In genomic region chr4:83232087-83232486, GRCh38 we compare ENCODE assay signal across 16 cellular contexts. TPM values are rescaled to one million over a fixed set of nuclear protein-coding genes. Genes with fewer than 3 reads are reported as not detected.
A peak's percentile ranks its signal among the peaks of the same experiment; 100 is the strongest.
DNase-seq lines count a peak whose midpoint lies in the region; ATAC-seq, FAIRE-seq and TF ChIP-seq lines count a peak whose summit lies in the region.
"Had no signal": no experiment of that assay in that cellular context is flagged by ENCODE, and none has a peak within 500 bp of the region (broad histone marks: within the 10 kb centered on the region; RNA-seq: fewer than 3 reads in every experiment).

No MANE protein-coding gene starts in this region.

- no peak for TF ChIP-seq POLR2A in HepG2 (IDR thresholded peaks at IDR 0.05; ENCODE audit: insufficient read depth in 1 of 2, low read depth in 2 of 2, low read length in 2 of 2)
- TF ChIP-seq POLR2A in right lobe of liver (IDR thresholded peaks at IDR 0.05), result no peak

- H3K9me3 ChIP-seq in HepG2 (ENCODE audit: low read length) (no peaks in the 10 kb centered on the region), right lobe of liver (no peaks in the 10 kb centered on the region), OCI-LY3 (ENCODE audit: insufficient read depth, low read length) (no peaks in the 10 kb centered on the region), upper lobe of right lung (no peaks in the 10 kb centered on the region), psoas muscle (no peaks in the 10 kb centered on the region)
- H3K9me3 ChIP-seq: esophagus squamous epithelium, tibial artery had no signal

- no peak for TF ChIP-seq CTCF in HepG2 (CRISPR knock-in tag; IDR thresholded peaks at IDR 0.05)
- TF ChIP-seq CTCF in right lobe of liver (IDR thresholded peaks at IDR 0.05), result no peak
- TF ChIP-seq CTCF in OCI-LY3 (IDR thresholded peaks at IDR 0.05; ENCODE audit: low read depth, low read length), result no peak
- no peak for TF ChIP-seq CTCF in upper lobe of right lung (IDR thresholded peaks at IDR 0.05)
- no peak for TF ChIP-seq CTCF in psoas muscle (IDR thresholded peaks at IDR 0.05)

- H4K20me1 ChIP-seq in HepG2 (ENCODE audit: insufficient read depth, low read length) (no peaks in the 10 kb centered on the region), OCI-LY3 (ENCODE audit: insufficient read depth, low read length) (no peaks in the 10 kb centered on the region)

- H3K4me2 ChIP-seq in HepG2 (ENCODE audit: low read depth, low read length) (no peak overlapping the region), OCI-LY3 (ENCODE audit: low read length) (peak overlapping the region; percentile 59)

- intact Hi-C loops in HepG2 (cut with micrococcal nuclease; ENCODE audit: unreplicated experiment), result no loop called here
- intact Hi-C loops in right lobe of liver (cut with DNase I), result no loop called here
- intact Hi-C loops in upper lobe of right lung (cut with DNase I), result no loop called here
- intact Hi-C loops in psoas muscle (cut with DNase I), result no loop called here

- ATAC-seq in HepG2, result peak; percentile 31; the same call in 1 of the 3 replicates
- no peak for ATAC-seq in right lobe of liver
- ATAC-seq in effector memory CD8-positive, alpha-beta T cell (replicated peaks), result no peak
- peak; percentile 64 for ATAC-seq in upper lobe of right lung
- ATAC-seq in psoas muscle, result no peak
- ATAC-seq: Right ventricle myocardium inferior had no signal

- H3K79me2 ChIP-seq in HepG2 (ENCODE audit: insufficient read depth, low read length), result no peaks in the 10 kb centered on the region
- H3K79me2 ChIP-seq in OCI-LY3 (ENCODE audit: low read length), result no peaks in the 10 kb centered on the region

- H3K4me3 Mint-ChIP-seq in effector memory CD8-positive, alpha-beta T cell, result peak overlapping the region; percentile 39 to 41
- H3K4me3 Mint-ChIP-seq: dendritic cell treated with granulocyte-macrophage colony-stimulating factor and Interleukin-4, amounts not matched to agents 40 ng/mL and 50 ng/mL, for 4 days had no signal

- no TSS peak for BruUV-seq in HepG2 (replicated peaks; lab: Mats Ljungman, UMichigan)

- no peaks in the 10 kb centered on the region for H3K36me3 ChIP-seq in HepG2 (replicated peaks in 1 of 2; ENCODE audit: control insufficient read depth in 1 of 2, insufficient read depth in 2 of 2, low read length in 2 of 2)
- H3K36me3 ChIP-seq in right lobe of liver, result no peaks in the 10 kb centered on the region
- H3K36me3 ChIP-seq in OCI-LY3 (replicated peaks; ENCODE audit: low read depth, low read length), result no peaks in the 10 kb centered on the region
- no peaks in the 10 kb centered on the region for H3K36me3 ChIP-seq in upper lobe of right lung
- H3K36me3 ChIP-seq in psoas muscle (ENCODE audit: insufficient read depth in 1 of 2, low read depth in 1 of 2), result no peaks in the 10 kb centered on the region
- H3K36me3 ChIP-seq: esophagus squamous epithelium, tibial artery had no signal

- H3K9me3 Mint-ChIP-seq in effector memory CD8-positive, alpha-beta T cell, result no peaks in the 10 kb centered on the region
- H3K9me3 Mint-ChIP-seq: dendritic cell treated with granulocyte-macrophage colony-stimulating factor and Interleukin-4, amounts not matched to agents 40 ng/mL and 50 ng/mL, for 4 days had no signal

- peaks cover 27% of the 10 kb centered on the region for H3K4me1 ChIP-seq in HepG2 (ENCODE audit: insufficient read depth, low read length)
- no peaks in the 10 kb centered on the region for H3K4me1 ChIP-seq in right lobe of liver
- H3K4me1 ChIP-seq in OCI-LY3 (ENCODE audit: low read length), result peaks cover 42% of the 10 kb centered on the region
- H3K4me1 ChIP-seq in upper lobe of right lung, result no peaks in the 10 kb centered on the region
- no peaks in the 10 kb centered on the region for H3K4me1 ChIP-seq in psoas muscle
- H3K4me1 ChIP-seq: tibial artery had no signal

- H3K9ac ChIP-seq in HepG2 (ENCODE audit: insufficient read depth, low read depth, low read length) (no peak overlapping the region), OCI-LY3 (ENCODE audit: low read length) (no peak overlapping the region; the same call in 1 of the 2 replicates)

- CTCF ChIA-PET in HepG2 (lab: Yijun Ruan, JAX; ENCODE audit: low intra/inter-chr PET ratio, low total read pairs), result interaction anchor here (0.6 kb wide), 1 partner anchor 21 kb away, joined by 3 read pairs; no protein-coding TSS in a partner anchor

- peak overlapping the region; percentile 12 for H3K27ac ChIP-seq in HepG2 (ENCODE audit: extremely low read length, insufficient read depth, low read length)
- H3K27ac ChIP-seq in right lobe of liver, result no peak overlapping the region
- peak overlapping the region; percentile 9; the same call in 1 of the 2 replicates for H3K27ac ChIP-seq in OCI-LY3 (ENCODE audit: low read length)
- no peak overlapping the region for H3K27ac ChIP-seq in upper lobe of right lung
- no peak overlapping the region for H3K27ac ChIP-seq in psoas muscle
- H3K27ac ChIP-seq: esophagus squamous epithelium, tibial artery had no signal

- WGBS in HepG2 (ENCODE audit: low lambda C conversion rate), result 5% methylated on average over 1 of the region's 1 CpG
- 10% methylated on average over 1 of the region's 1 CpG for whole genome bisulfite sequencing in right lobe of liver (ENCODE audit: insufficient coverage, low coverage, low lambda C conversion rate, missing lambda C conversion rate)
- 74 to 81% (median 79%) methylated on average over 1 of the region's 1 CpG for WGBS in psoas muscle, 3 donors

- peak overlapping the region in 1 of 2 donors; percentile 38 for H3K27ac Mint-ChIP-seq in effector memory CD8-positive, alpha-beta T cell
- H3K27ac Mint-ChIP-seq: dendritic cell treated with granulocyte-macrophage colony-stimulating factor and Interleukin-4, amounts not matched to agents 40 ng/mL and 50 ng/mL, for 4 days had no signal

- H3K36me3 Mint-ChIP-seq in effector memory CD8-positive, alpha-beta T cell (ENCODE audit: insufficient read depth), result peaks cover 3% of the 10 kb centered on the region

- no peak for FAIRE-seq in HepG2 (lab: Jason Lieb, UNC)

- H3K27me3 Mint-ChIP-seq in effector memory CD8-positive, alpha-beta T cell, result no peaks in the 10 kb centered on the region

- POLR2A ChIA-PET in HepG2 (lab: Yijun Ruan, JAX), result no interaction called here

- in situ Hi-C loops in HepG2 (cut with HindIII; ENCODE audit: extremely low pct_ligation_motif_present, low pct_unique_long_range_greater_than_20kb), result no loop called here

- H2AFZ ChIP-seq in HepG2 (ENCODE audit: low read length) (no peak overlapping the region), OCI-LY3 (ENCODE audit: low read depth, low read length) (no peak overlapping the region)

- H3K27me3 ChIP-seq in HepG2 (ENCODE audit: control insufficient read depth in 1 of 2, insufficient read depth in 2 of 2, low read length in 2 of 2), result no peaks in the 10 kb centered on the region
- no peaks in the 10 kb centered on the region for H3K27me3 ChIP-seq in right lobe of liver
- H3K27me3 ChIP-seq in OCI-LY3 (ENCODE audit: low read depth, low read length), result peaks cover 27% of the 10 kb centered on the region
- no peaks in the 10 kb centered on the region for H3K27me3 ChIP-seq in upper lobe of right lung
- H3K27me3 ChIP-seq in psoas muscle (ENCODE audit: insufficient read depth in 3 of 3, low read length in 2 of 3), result no peaks in the 10 kb centered on the region
- H3K27me3 ChIP-seq: esophagus squamous epithelium, tibial artery had no signal

- DNase-seq in HepG2 (ENCODE audit: low spot score) (no peak), right lobe of liver (no peak), upper lobe of right lung (no peak), retina (no peak), psoas muscle (no peak), NCI-H1694 (lab: John Stamatoyannopoulos, UW) (no peak)
- no peak for DNase-seq in effector memory CD8-positive, alpha-beta T cell
- DNase-seq: activated T-cell treated with anti-CD3 and anti-CD28 coated beads for 4 hours, esophagus squamous epithelium, kidney glomerular epithelial cell, NCI-H2081, NCI-H774, tibial artery had no signal

- H3K4me3 ChIP-seq in HepG2 (replicated peaks in 1 of 3; ENCODE audit: insufficient read depth in 1 of 3, low read depth in 2 of 3, low read length in 3 of 3) (no peak overlapping the region), right lobe of liver (no peak overlapping the region), OCI-LY3 (ENCODE audit: low read length) (peak overlapping the region; percentile 27), upper lobe of right lung (no peak overlapping the region), psoas muscle (no peak overlapping the region)
- H3K4me3 ChIP-seq: esophagus squamous epithelium, tibial artery had no signal

- no peak for TF ChIP-seq RAD21 in HepG2 (CRISPR knock-in tag; IDR thresholded peaks at IDR 0.05)

- peaks cover 37 to 53% of the 10 kb centered on the region in 2 donors for H3K4me1 Mint-ChIP-seq in effector memory CD8-positive, alpha-beta T cell (ENCODE audit: low read depth in 2 of 2)

- TF ChIP-seq EP300 in HepG2 (IDR thresholded peaks at IDR 0.05; ENCODE audit: low read depth in 2 of 2, low read length in 2 of 2) (no peak), HepG2 (CRISPR knock-in tag; IDR thresholded peaks at IDR 0.05; ENCODE audit: borderline replicate concordance) (no peak)

RNA-seq across cellular contexts. Expression of gene COQ2, which starts 52.5 kb away (rescaled TPM):
- total RNA-seq in HepG2 (2016; rRNA removed; fragmentation: Illumina TruSeq; extraction: Trizol), result 16.4 and 17.3 TPM in 2 replicates
- 9.0 and 11.1 TPM in 2 replicates for total RNA-seq in HepG2 (2016; cell fraction: cytosol; rRNA removed; fragmentation: Illumina TruSeq; extraction: Trizol; ENCODE audit: low read depth)
- total RNA-seq in HepG2 (2016; cell fraction: insoluble cytoplasmic fraction; rRNA removed; fragmentation: Illumina TruSeq; extraction: Trizol), result 15.4 and 18.9 TPM in 2 replicates
- total RNA-seq in HepG2 (2016; cell fraction: membrane; rRNA removed; fragmentation: Illumina TruSeq; extraction: Trizol), result 11.9 and 12.0 TPM in 2 replicates
- total RNA-seq in HepG2 (2016; cell fraction: nucleus; rRNA removed; fragmentation: Illumina TruSeq; extraction: Trizol), result 17.7 and 19.0 TPM in 2 replicates
- polyA plus RNA-seq in HepG2 (2011; rRNA removed), result 8.2 and 10.1 TPM in 2 replicates
- 6.9 and 8.4 TPM in 2 replicates for polyA plus RNA-seq in HepG2 (2011; cell fraction: cytosol; rRNA removed)
- 3.6 TPM in 2 replicates for polyA plus RNA-seq in HepG2 (2011; cell fraction: nucleus; rRNA removed)
- polyA plus RNA-seq in HepG2 (2012), result 3.2 and 6.3 TPM in 2 replicates
- 6.6 and 7.7 TPM in 2 replicates for polyA plus RNA-seq in HepG2 (2016; cell fraction: cytosol; fragmentation: Illumina TruSeq; extraction: Trizol; ENCODE audit: low read depth)
- 14.8 and 18.0 TPM in 2 replicates for polyA plus RNA-seq in HepG2 (2016; cell fraction: insoluble cytoplasmic fraction; fragmentation: Illumina TruSeq; extraction: Trizol; ENCODE audit: low read depth)
- polyA plus RNA-seq in HepG2 (2016; cell fraction: membrane; fragmentation: Illumina TruSeq; extraction: Trizol; ENCODE audit: low read depth), result 7.8 and 9.6 TPM in 2 replicates
- polyA plus RNA-seq in HepG2 (2016; cell fraction: nucleus; fragmentation: Illumina TruSeq; extraction: Trizol; ENCODE audit: insufficient read depth, low read depth), result 21.1 and 24.4 TPM in 2 replicates
- polyA minus RNA-seq in HepG2 (2011; rRNA and poly(A)+ RNA removed; ENCODE audit: low replicate concordance), result 11.1 and 21.4 TPM in 2 replicates
- 4.1 and 4.9 TPM in 2 replicates for polyA minus RNA-seq in HepG2 (2011; cell fraction: cytosol; rRNA and poly(A)+ RNA removed)
- 14.9 and 18.2 TPM in 2 replicates for polyA minus RNA-seq in HepG2 (2011; cell fraction: nucleus; rRNA and poly(A)+ RNA removed)
- 10 to 100 TPM in 4 of 6 experiments, 1 to 10 TPM in 2; 6.9 to 15.5 (median 10.6) TPM for total RNA-seq in right lobe of liver
- 12.4 TPM for total RNA-seq in upper lobe of right lung
- total RNA-seq in psoas muscle, result 10 to 100 TPM; 11.6 to 29.1 (median 20.3) TPM
- 10 to 100 TPM in 1 of 3 donors, 1 to 10 TPM in 2; 6.4 to 12.4 (median 7.6) TPM for polyA plus RNA-seq in psoas muscle

Comparison
In these comparisons a context has a peak if more than half of its experiments do, and no peak if none do; other contexts are left out.
1. ATAC-seq: peak in HepG2 (single experiment) and upper lobe of right lung (single experiment); none in right lobe of liver (0 of 4), effector memory CD8-positive, alpha-beta T cell (single experiment) and psoas muscle (0 of 4).
2. H3K27ac ChIP-seq: peak in HepG2 (single experiment) and OCI-LY3 (single experiment); none in right lobe of liver (0 of 3), upper lobe of right lung (single experiment) and psoas muscle (single experiment).